In genomic region chr5:172532439-172532838, GRCh38 we compare ENCODE assay signal across 7 cellular contexts.
DNase-seq lines count a peak whose midpoint lies in the region; TF ChIP-seq lines count a peak whose summit lies in the region.
"Not testable (repeated sequence)": the region's sequence is repeated elsewhere in the genome, so short reads cannot be mapped to it uniquely, and the experiment has no call there.

No MANE protein-coding gene starts in this region.

- intact Hi-C loops in sigmoid colon (cut with DNase I), result loop anchor here (2.0 kb wide), 1 partner anchor 22 kb away; no protein-coding TSS in a partner anchor

- not testable (repeated sequence) for TF ChIP-seq CTCF in HEK293 (tag by site-specific recombination; IDR thresholded peaks at IDR 0.05); VCaP (conservative IDR thresholded peaks at IDR 0.05); sigmoid colon (IDR thresholded peaks at IDR 0.05)

- not testable (repeated sequence) for H3K27me3 ChIP-seq in sigmoid colon

- POLR2A ChIA-PET in HEK293 (lab: Yijun Ruan, JAX), result not testable (repeated sequence)

- not testable (repeated sequence) for TF ChIP-seq EP300 in sigmoid colon (IDR thresholded peaks at IDR 0.05)

- not testable (repeated sequence) for H3K9me3 ChIP-seq in HEK293 (ENCODE audit: control insufficient read depth, insufficient read depth, low read depth, low read length); sigmoid colon

- TF ChIP-seq POLR2A in sigmoid colon (IDR thresholded peaks at IDR 0.05), result not testable (repeated sequence)

- not testable (repeated sequence) for H3K36me3 ChIP-seq in HEK293 (ENCODE audit: control insufficient read depth in 2 of 2, insufficient read depth in 1 of 2, low read length in 2 of 2); sigmoid colon

- DNase-seq in EL (peak; percentile 47), ecto neural progenitor cell (ENCODE audit: low spot score) (peak; percentile 16), mesenteric fat pad (ENCODE audit: low spot score) (peak; percentile 75), sigmoid colon (peak; percentile 34)
- DNase-seq in activated effector memory CD4-positive, alpha-beta T cell treated with anti-CD3 and anti-CD28 coated beads, Interleukin-2, amount 50 U/mL, for 16 hours, result peak; percentile 17

- CTCF ChIA-PET in HEK293 (lab: Yijun Ruan, JAX), result interaction anchor here (1.2 kb wide), 1 partner anchor 165 kb away, joined by 5 read pairs; no protein-coding TSS in a partner anchor

- H3K27ac ChIP-seq in HEK293 (ENCODE audit: extremely low read depth, low read depth, low read length), result not testable (repeated sequence)
- peak overlapping the region; percentile 77 for H3K27ac ChIP-seq in VCaP
- H3K27ac ChIP-seq in sigmoid colon, result peak overlapping the region; percentile 84 to 88 (median 86)

- H3K4me3 ChIP-seq in HEK293 (ENCODE audit: low read depth, low read length); sigmoid colon: not testable (repeated sequence)

- not testable (repeated sequence) for H3K4me1 ChIP-seq in HEK293 (ENCODE audit: control insufficient read depth, insufficient read depth, low read length)
- peaks cover 0 to 49% (median 34%) of the 10 kb centered on the region in 4 donors for H3K4me1 ChIP-seq in sigmoid colon

- WGBS in sigmoid colon, 2 donors, result 89 to 92% methylated on average over 8 of the region's 8 CpGs

TF ChIP-seq in HEK293, 187 proteins besides CTCF, POLR2A, EP300 and RAD21:
- TF ChIP-seq EGR2 (tag by site-specific recombination; IDR thresholded peaks at IDR 0.05; ENCODE audit: low read depth), result peak; percentile 52
- TF ChIP-seq ZFHX2 (tag by site-specific recombination; conservative IDR thresholded peaks at IDR 0.05), result peak; percentile 67
TF ChIP-seq in HEK293: peak in this region for 2; not testable (repeated sequence) for 185.

Comparison
In these comparisons a context has a peak if more than half of its experiments do, and no peak if none do; other contexts are left out.
1. DNase-seq: peak in every context shown above with its lines; median percentile 75 in mesenteric fat pad; 47 in EL; 34 in sigmoid colon; 17 in activated effector memory CD4-positive, alpha-beta T cell treated with anti-CD3 and anti-CD28 coated beads, Interleukin-2, amount 50 U/mL, for 16 hours; 16 in ecto neural progenitor cell.